ENCODE assay signal across 8 cellular contexts in genomic region chr1:198179556-198179981, GRCh38. TPM values are rescaled to one million over a fixed set of nuclear protein-coding genes. Genes with fewer than 3 reads are reported as not detected.
DNase-seq lines count a peak whose midpoint lies in the region; ATAC-seq and TF ChIP-seq lines count a peak whose summit lies in the region.

No MANE protein-coding gene starts in this region.

- H3K9me2 ChIP-seq in hepatocyte (replicated peaks; ENCODE audit: insufficient read depth): no peaks in the 10 kb centered on the region

- TF ChIP-seq CTCF in hepatocyte (IDR thresholded peaks at IDR 0.05; ENCODE audit: poor library complexity): no peak

- intact Hi-C loops in CD4-positive, alpha-beta memory T cell (cut with micrococcal nuclease): loop anchor here (1.0 kb wide), 1 partner anchor 12 kb away; no protein-coding TSS in a partner anchor

- H3K27me3 ChIP-seq in CD4-positive, alpha-beta memory T cell (ENCODE audit: insufficient read depth, low read length): no peaks in the 10 kb centered on the region
- H3K27me3 ChIP-seq in SJCRH30 (no peaks in the 10 kb centered on the region), hepatocyte (no peaks in the 10 kb centered on the region)

- POLR2A ChIA-PET in CD4-positive, alpha-beta memory T cell (lab: Charles Lee; ENCODE audit: partially characterized antibody): interaction anchor here (1.2 to 7.4 kb wide), 3 partner anchors 8 to 22 kb away, joined by 3 to 62 read pairs (median 10); partner anchors contain the start of gene NEK7

- H3K9me3 ChIP-seq in CD4-positive, alpha-beta memory T cell (ENCODE audit: control insufficient read depth in 1 of 2, low read length in 2 of 2): no peaks in the 10 kb centered on the region
- no peaks in the 10 kb centered on the region for H3K9me3 ChIP-seq in SJCRH30 (replicated peaks)
- no peaks in the 10 kb centered on the region for H3K9me3 ChIP-seq in hepatocyte (ENCODE audit: low read depth)

- 41% methylated on average over 2 of the region's 2 CpGs for WGBS in hepatocyte (ENCODE audit: low lambda C conversion rate, missing lambda C conversion rate)

- H3K27ac Mint-ChIP-seq in CD4-positive, alpha-beta memory T cell: peak overlapping the region; percentile 44 to 96 (median 92)

- peaks cover 0 to 2% (median 0%) of the 10 kb centered on the region in 8 donors for H3K9me3 Mint-ChIP-seq in CD4-positive, alpha-beta memory T cell

- CTCF ChIA-PET in CD4-positive, alpha-beta memory T cell (lab: Charles Lee; ENCODE audit: partially characterized antibody): no interaction called here

- H3K36me3 Mint-ChIP-seq in CD4-positive, alpha-beta memory T cell: no peaks in the 10 kb centered on the region

- H3K4me3 ChIP-seq in CD4-positive, alpha-beta memory T cell (ENCODE audit: low read length in 2 of 2): no peak overlapping the region
- H3K4me3 ChIP-seq in SJCRH30: peak overlapping the region; percentile 33
- H3K4me3 ChIP-seq in hepatocyte: no peak overlapping the region

- H3K4me3 Mint-ChIP-seq in CD4-positive, alpha-beta memory T cell: peak overlapping the region in 7 of 8 donors; percentile 14 to 72 (median 53)

- peak; percentile 45 for ATAC-seq in GM21737 (IDR thresholded peaks at IDR 0.05; ENCODE audit: unreplicated experiment)
- no peak for ATAC-seq in esophagus mucosa
- no peak for ATAC-seq in HG02970 (IDR thresholded peaks at IDR 0.05; ENCODE audit: low FRiP score, unreplicated experiment)

- peaks cover 93% of the 10 kb centered on the region for H3K4me1 ChIP-seq in CD4-positive, alpha-beta memory T cell (ENCODE audit: insufficient read depth, low read length)
- H3K4me1 ChIP-seq in SJCRH30: peaks cover 22% of the 10 kb centered on the region
- H3K4me1 ChIP-seq in hepatocyte (ENCODE audit: insufficient read depth): peaks cover 21% of the 10 kb centered on the region

- no peak overlapping the region for H2AFZ ChIP-seq in hepatocyte

- H4K20me1 ChIP-seq in hepatocyte (ENCODE audit: insufficient read depth, poor library complexity, severe bottlenecking): peaks cover 27% of the 10 kb centered on the region

- no peaks in the 10 kb centered on the region for H3K36me3 ChIP-seq in CD4-positive, alpha-beta memory T cell (ENCODE audit: insufficient read depth, low read length)
- H3K36me3 ChIP-seq in SJCRH30 (no peaks in the 10 kb centered on the region), hepatocyte (replicated peaks; ENCODE audit: insufficient read depth, low read depth) (no peaks in the 10 kb centered on the region)

- peak overlapping the region; percentile 37 for H3K27ac ChIP-seq in CD4-positive, alpha-beta memory T cell (ENCODE audit: low read depth, low read length)
- H3K27ac ChIP-seq in SJCRH30: peak overlapping the region; percentile 24
- peak overlapping the region; percentile 22 for H3K27ac ChIP-seq in hepatocyte

- no peaks in the 10 kb centered on the region for H3K27me3 Mint-ChIP-seq in CD4-positive, alpha-beta memory T cell

- DNase-seq in CD4-positive, alpha-beta memory T cell: peak; percentile 35 to 56 (median 50)
- DNase-seq in SJCRH30: peak; percentile 47 to 83
- peak; percentile 15 for DNase-seq in hepatocyte (ENCODE audit: low spot score)
- DNase-seq in DMS153 (lab: John Stamatoyannopoulos, UW): no peak
- DNase-seq in NCI-H1092 treated with DMSO at 0.1 percent for 48 hours (lab: John Stamatoyannopoulos, UW): no peak

- peaks cover 100% of the 10 kb centered on the region for H3K79me2 ChIP-seq in hepatocyte

- peak overlapping the region; percentile 38 for H3K4me2 ChIP-seq in hepatocyte

- peaks cover 67 to 87% (median 79%) of the 10 kb centered on the region in 4 donors for H3K4me1 Mint-ChIP-seq in CD4-positive, alpha-beta memory T cell

RNA-seq across cellular contexts. Expression of gene NEK7, which starts 22.8 kb away (rescaled TPM):
- 10 to 100 TPM; 56.9 to 63.8 TPM for total RNA-seq in CD4-positive, alpha-beta memory T cell
- 10 to 100 TPM; 53.5 to 57.6 TPM for polyA plus RNA-seq in CD4-positive, alpha-beta memory T cell
- 24.9 and 28.4 TPM in 2 replicates for total RNA-seq in SJCRH30 (2014; rRNA removed; shearing (Covaris generic))
- 86.9 and 87.7 TPM in 2 replicates for total RNA-seq in hepatocyte
- 25.6 and 28.7 TPM in 2 replicates for polyA plus RNA-seq in hepatocyte
- 29.9 TPM for total RNA-seq in esophagus mucosa

Comparison
In these comparisons a context has a peak if more than half of its experiments do, and no peak if none do; other contexts are left out.
1. DNase-seq: peak in CD4-positive, alpha-beta memory T cell (5 of 5), SJCRH30 (2 of 2) and hepatocyte (single experiment); none in DMS153 (single experiment) and NCI-H1092 treated with DMSO at 0.1 percent for 48 hours (single experiment).
2. Peak in every context shown above with its lines, with median percentiles within 50 percentile points of each other: H3K27ac ChIP-seq.